ENCODE assay signal across 1 cellular context in genomic region chr1:62906428-62906886, GRCh38.
TF ChIP-seq lines count a peak whose summit lies in the region.

No MANE protein-coding gene starts in this region.

TF ChIP-seq in H1, 55 proteins besides CTCF, POLR2A, EP300 and RAD21 (continued from another document):
- TF ChIP-seq SAP30 (IDR thresholded peaks at IDR 0.05; ENCODE audit: insufficient read depth, insufficient replicate concordance, low read length) = no peak
